In genomic region chr1:19754482-19754881, GRCh38 we compare ENCODE assay signal across 20 cellular contexts. TPM values are rescaled to one million over a fixed set of nuclear protein-coding genes. Genes with fewer than 3 reads are reported as not detected.
A peak's percentile ranks its signal among the peaks of the same experiment; 100 is the strongest.
DNase-seq lines count a peak whose midpoint lies in the region; ATAC-seq and TF ChIP-seq lines count a peak whose summit lies in the region.
"Had no signal": no experiment of that assay in that cellular context is flagged by ENCODE, and none has a peak within 500 bp of the region (broad histone marks: within the 10 kb centered on the region; RNA-seq: fewer than 3 reads in every experiment).

No MANE protein-coding gene starts in this region.

- H3K36me3 Mint-ChIP-seq in progenitor cell of endocrine pancreas (ENCODE audit: insufficient read depth) = peaks cover 3% of the 10 kb centered on the region
- H3K36me3 Mint-ChIP-seq: WTC11 had no signal

- no peak for TF ChIP-seq CTCF in cardiac muscle cell (IDR thresholded peaks at IDR 0.05; ENCODE audit: low read depth, low read length)
- TF ChIP-seq CTCF in right atrium auricular region (IDR thresholded peaks at IDR 0.05) = no peak
- no peak for TF ChIP-seq CTCF in esophagus muscularis mucosa (IDR thresholded peaks at IDR 0.05)
- no peak for TF ChIP-seq CTCF in progenitor cell of endocrine pancreas (IDR thresholded peaks at IDR 0.05; ENCODE audit: unreplicated experiment)

- DNase-seq in cardiac muscle cell (ENCODE audit: low read depth in 1 of 2, low spot score in 1 of 2) (peak in 1 of 2 donors; percentile 43), right atrium auricular region (ENCODE audit: low spot score) (no peak), esophagus muscularis mucosa (ENCODE audit: extremely low spot score) (no peak), progenitor cell of endocrine pancreas (ENCODE audit: low spot score, unreplicated experiment) (no peak), NCI-H1436 (lab: John Stamatoyannopoulos, UW) (no peak), Kasumi-1 (lab: John Stamatoyannopoulos, UW) (no peak)
- DNase-seq: 8988T; activated naive CD8-positive, alpha-beta T cell treated with anti-CD3 and anti-CD28 coated beads for 36 hours; H9; heart right ventricle; NCI-H187; SHP77 treated with DMSO at 0.1 percent for 48 hours; stimulated activated CD4-positive, alpha-beta T cell treated with anti-CD3 and anti-CD28 coated beads, Interleukin-2, amount 100 ng/mL, for 48 hours had no signal

- peak overlapping the region; percentile 56 for H3K27ac Mint-ChIP-seq in progenitor cell of endocrine pancreas
- H3K27ac Mint-ChIP-seq: activated naive CD8-positive, alpha-beta T cell treated with anti-CD3 and anti-CD28 coated beads for 36 hours; H9; memory B cell; T-helper 1 cell treated with Interleukin-12 subunit alpha and Interleukin-12 subunit beta and Interleukin-4 antibody, amounts not matched to agents 30 μg/mL and 1 μg/mL, for 36 hours; WTC11 had no signal

- no peaks in the 10 kb centered on the region for H3K9me3 Mint-ChIP-seq in progenitor cell of endocrine pancreas (ENCODE audit: low read depth)
- H3K9me3 Mint-ChIP-seq: activated naive CD8-positive, alpha-beta T cell treated with anti-CD3 and anti-CD28 coated beads for 36 hours; T-helper 1 cell treated with Interleukin-12 subunit alpha and Interleukin-12 subunit beta and Interleukin-4 antibody, amounts not matched to agents 30 μg/mL and 1 μg/mL, for 36 hours had no signal

- H3K27me3 ChIP-seq in cardiac muscle cell (no peaks in the 10 kb centered on the region), right atrium auricular region (no peaks in the 10 kb centered on the region), esophagus muscularis mucosa (no peaks in the 10 kb centered on the region)
- H3K27me3 ChIP-seq: BLaER1 treated with 17β-estradiol and CSF1 and Interleukin-3, amounts not matched to agents 10 nM and 100 nM; heart right ventricle; suprapubic skin had no signal

- H3K4me3 Mint-ChIP-seq in progenitor cell of endocrine pancreas (ENCODE audit: low read depth) = no peak overlapping the region
- H3K4me3 Mint-ChIP-seq: activated naive CD8-positive, alpha-beta T cell treated with anti-CD3 and anti-CD28 coated beads for 36 hours; H9; memory B cell; T-helper 1 cell treated with Interleukin-12 subunit alpha and Interleukin-12 subunit beta and Interleukin-4 antibody, amounts not matched to agents 30 μg/mL and 1 μg/mL, for 36 hours; WTC11 had no signal

- no peak for TF ChIP-seq POLR2A in esophagus muscularis mucosa (IDR thresholded peaks at IDR 0.05; ENCODE audit: low read depth)
- TF ChIP-seq POLR2A in GM18505 (IDR thresholded peaks at IDR 0.05; ENCODE audit: borderline replicate concordance, extremely low read depth, insufficient read depth, insufficient read length) = no peak

- no peaks in the 10 kb centered on the region for H3K4me1 Mint-ChIP-seq in progenitor cell of endocrine pancreas (ENCODE audit: low read depth)
- H3K4me1 Mint-ChIP-seq: activated naive CD8-positive, alpha-beta T cell treated with anti-CD3 and anti-CD28 coated beads for 36 hours; memory B cell; WTC11 had no signal

- H3K36me3 ChIP-seq in cardiac muscle cell (no peaks in the 10 kb centered on the region), right atrium auricular region (peaks cover 12% of the 10 kb centered on the region), esophagus muscularis mucosa (peaks cover 0 to 63% (median 17%) of the 10 kb centered on the region in 4 donors)

- H3K4me1 ChIP-seq in cardiac muscle cell (ENCODE audit: low read depth) (peaks cover 19% of the 10 kb centered on the region), right atrium auricular region (peaks cover 0 to 4% of the 10 kb centered on the region in 2 donors), esophagus muscularis mucosa (peaks cover 0 to 36% (median 33%) of the 10 kb centered on the region in 4 donors)
- H3K4me1 ChIP-seq: heart right ventricle, suprapubic skin had no signal

- H3K9me3 ChIP-seq in cardiac muscle cell (ENCODE audit: low read depth) = no peaks in the 10 kb centered on the region
- no peaks in the 10 kb centered on the region for H3K9me3 ChIP-seq in right atrium auricular region
- H3K9me3 ChIP-seq in esophagus muscularis mucosa = no peaks in the 10 kb centered on the region
- H3K9me3 ChIP-seq: suprapubic skin had no signal

- TF ChIP-seq EP300 in esophagus muscularis mucosa (IDR thresholded peaks at IDR 0.05) = peak; percentile 46

- 37% methylated on average over 10 of the region's 10 CpGs for WGBS in esophagus muscularis mucosa

- ATAC-seq in GM21576 (IDR thresholded peaks at IDR 0.05; ENCODE audit: unreplicated experiment) = no peak
- ATAC-seq in GM18505 (IDR thresholded peaks at IDR 0.05; ENCODE audit: unreplicated experiment) = no peak
- ATAC-seq: heart right ventricle, WTC11 had no signal

- H3K4me3 ChIP-seq in cardiac muscle cell (no peak overlapping the region), right atrium auricular region (no peak overlapping the region), esophagus muscularis mucosa (no peak overlapping the region)
- H3K4me3 ChIP-seq: BLaER1 treated with 17β-estradiol and CSF1 and Interleukin-3, amounts not matched to agents 10 nM and 100 nM; heart right ventricle; suprapubic skin had no signal

- H3K27ac ChIP-seq in cardiac muscle cell (peak overlapping the region; percentile 62), right atrium auricular region (no peak overlapping the region), esophagus muscularis mucosa (replicated peaks in 1 of 4) (peak overlapping the region; percentile 83 to 88 (median 86))
- H3K27ac ChIP-seq: BLaER1 treated with 17β-estradiol and CSF1 and Interleukin-3, amounts not matched to agents 10 nM and 100 nM; heart right ventricle; suprapubic skin had no signal

- peaks cover 3% of the 10 kb centered on the region for H3K27me3 Mint-ChIP-seq in progenitor cell of endocrine pancreas
- H3K27me3 Mint-ChIP-seq: activated naive CD8-positive, alpha-beta T cell treated with anti-CD3 and anti-CD28 coated beads for 36 hours; memory B cell had no signal

- intact Hi-C loops in esophagus muscularis mucosa (cut with DNase I) = no loop called here

RNA-seq across cellular contexts. Expression of gene TMCO4, which starts 45.2 kb away (rescaled TPM):
- 2.2 and 2.6 TPM in 2 replicates for total RNA-seq in cardiac muscle cell
- 1.3 and 2.5 TPM in 2 replicates for polyA plus RNA-seq in cardiac muscle cell
- 10 to 100 TPM in 1 of 2 donors, 1 to 10 TPM in 1; 5.7 to 10.7 TPM for total RNA-seq in right atrium auricular region
- 10 to 100 TPM; 20.8 to 34.4 (median 25.8) TPM for total RNA-seq in esophagus muscularis mucosa
- 16.4 and 18.6 TPM in 2 replicates for total RNA-seq in progenitor cell of endocrine pancreas

Comparison
In these comparisons a context has a peak if more than half of its experiments do, and no peak if none do; other contexts are left out.
1. H3K27ac ChIP-seq: peak in cardiac muscle cell (single experiment) and esophagus muscularis mucosa (4 of 4); none in right atrium auricular region (0 of 2).